11 cellular contexts compared by ENCODE assay signal in genomic region chr1:158371188-158371953, GRCh38. TPM values are rescaled to one million over a fixed set of nuclear protein-coding genes. Genes with fewer than 3 reads are reported as not detected.
DNase-seq lines count a peak whose midpoint lies in the region; ATAC-seq, FAIRE-seq and TF ChIP-seq lines count a peak whose summit lies in the region.
"Had no signal": no experiment of that assay in that cellular context is flagged by ENCODE, and none has a peak within 500 bp of the region (broad histone marks: within the 10 kb centered on the region; RNA-seq: fewer than 3 reads in every experiment).

No MANE protein-coding gene starts in this region.

- no peak overlapping the region for H3K4me2 ChIP-seq in H1 (ENCODE audit: insufficient read depth in 1 of 2, low read depth in 2 of 2, low read length in 2 of 2)

- H3K4me3 ChIP-seq in H1 (ENCODE audit: extremely low read depth in 1 of 4, insufficient read depth in 2 of 4, low read depth in 3 of 4, low read length in 4 of 4): no peak overlapping the region
- H3K4me3 ChIP-seq in prostate gland: no peak overlapping the region
- H3K4me3 ChIP-seq: skin epidermis had no signal

- H3K27ac ChIP-seq in H1 (ENCODE audit: low read depth, low read length) (no peak overlapping the region), prostate gland (no peak overlapping the region)
- H3K27ac ChIP-seq: skin epidermis had no signal

- no peak overlapping the region for H2BK20ac ChIP-seq in H1 (ENCODE audit: low read length)

- H4K91ac ChIP-seq in H1 (replicated peaks; ENCODE audit: insufficient read length, low read length): no peak overlapping the region

- no peaks in the 10 kb centered on the region for H3K79me1 ChIP-seq in H1 (ENCODE audit: low read depth, low read length)

- in situ Hi-C loops in G401 (cut with HindIII; ENCODE audit: low sequenced_read_pairs): no loop called here

- TF ChIP-seq EP300 in H1 (IDR thresholded peaks at IDR 0.05; ENCODE audit: borderline replicate concordance in 1 of 2, low read depth in 2 of 2, low read length in 2 of 2): no peak

- no peak overlapping the region for H3K23ac ChIP-seq in H1 (ENCODE audit: insufficient read length)

- TF ChIP-seq POLR2A in H1 (IDR thresholded peaks at IDR 0.05; ENCODE audit: control extremely low read depth in 1 of 2, low read depth in 2 of 2, low read length in 2 of 2): no peak
- TF ChIP-seq POLR2A in prostate gland (IDR thresholded peaks at IDR 0.05): no peak

- no peak overlapping the region for H2BK120ac ChIP-seq in H1 (replicated peaks; ENCODE audit: low read depth, low read length)

- no peak overlapping the region for H3K18ac ChIP-seq in H1 (ENCODE audit: extremely low read depth, low read length)

- H3K36me3 ChIP-seq in H1 (ENCODE audit: control insufficient read depth in 2 of 4, insufficient read depth in 4 of 4, low read length in 3 of 4) (no peaks in the 10 kb centered on the region), prostate gland (no peaks in the 10 kb centered on the region)

- H3K4me1 ChIP-seq in H1 (replicated peaks in 1 of 4; ENCODE audit: control insufficient read depth in 3 of 4, insufficient read depth in 4 of 4, low read length in 3 of 4): no peaks in the 10 kb centered on the region
- no peaks in the 10 kb centered on the region for H3K4me1 ChIP-seq in prostate gland (replicated peaks)

- intact Hi-C loops in prostate gland (cut with DNase I): no loop called here

- H2AK5ac ChIP-seq in H1 (ENCODE audit: low read depth, low read length): no peak overlapping the region

- H3K9ac ChIP-seq in H1 (replicated peaks in 1 of 4; ENCODE audit: extremely low read depth in 1 of 4, low read depth in 3 of 4, low read length in 3 of 4): no peak overlapping the region

- POLR2A ChIA-PET in H1 (lab: Charles Lee; ENCODE audit: partially characterized antibody): no interaction called here

- H2BK12ac ChIP-seq in H1 (ENCODE audit: low read depth, low read length): no peak overlapping the region

- H3K9me3 ChIP-seq in H1 (ENCODE audit: insufficient read depth in 2 of 2, low read depth in 1 of 2, low read length in 1 of 2) (no peaks in the 10 kb centered on the region), prostate gland (no peaks in the 10 kb centered on the region)

- H3K79me2 ChIP-seq in H1 (ENCODE audit: control insufficient read depth in 1 of 2, insufficient read depth in 2 of 2, low read length in 2 of 2): no peaks in the 10 kb centered on the region

- FAIRE-seq in H1 (lab: Jason Lieb, UNC): no peak

- no peak overlapping the region for H2BK5ac ChIP-seq in H1 (ENCODE audit: low read depth, low read length)

- WGBS in H1 (ENCODE audit: extremely low coverage in 1 of 2, insufficient coverage in 1 of 2, insufficient read length in 1 of 2, insufficient replicate concordance in 2 of 2, low coverage in 1 of 2, low lambda C conversion rate in 2 of 2, missing lambda C conversion rate in 1 of 2), 2 experiments: 92% methylated on average over 6 of the region's 6 CpGs; no CpG with 5 or more reads in 1 of the 2 experiments
- WGBS in prostate gland: 78% methylated on average over 6 of the region's 6 CpGs

- TF ChIP-seq CTCF in H1 (IDR thresholded peaks at IDR 0.05; ENCODE audit: control extremely low read depth in 1 of 3, insufficient read depth in 1 of 3, low read depth in 1 of 3, low read length in 3 of 3) (no peak), prostate gland (IDR thresholded peaks at IDR 0.05) (no peak)

- no peak overlapping the region for H4K5ac ChIP-seq in H1 (ENCODE audit: insufficient read length, low read depth, low read length)

- CTCF ChIA-PET in H1 (lab: Charles Lee; ENCODE audit: partially characterized antibody): no interaction called here

- no peaks in the 10 kb centered on the region for H3K23me2 ChIP-seq in H1 (ENCODE audit: low read depth, low read length)

- H4K8ac ChIP-seq in H1 (ENCODE audit: extremely low read depth, insufficient read depth, low read length): no peak overlapping the region

- H3K56ac ChIP-seq in H1 (replicated peaks; ENCODE audit: insufficient read length, low read depth, low read length): no peak overlapping the region

- peak overlapping the region; percentile 64; the same call in 1 of the 2 replicates for H2AFZ ChIP-seq in H1 (ENCODE audit: low read length)

- H3K14ac ChIP-seq in H1 (ENCODE audit: insufficient read length): no peak overlapping the region

- no peak overlapping the region for H2BK15ac ChIP-seq in H1 (ENCODE audit: low read length)

- no peaks in the 10 kb centered on the region for H3K27me3 ChIP-seq in H1 (replicated peaks in 1 of 4; ENCODE audit: control insufficient read depth in 3 of 4, extremely low read depth in 1 of 4, insufficient read depth in 3 of 4, low read length in 3 of 4)
- no peaks in the 10 kb centered on the region for H3K27me3 ChIP-seq in prostate gland (replicated peaks; ENCODE audit: insufficient read depth)

- no peak for DNase-seq in H1 (ENCODE audit: low read depth in 1 of 2, low spot score in 2 of 2)
- no peak for DNase-seq in G401 (ENCODE audit: low spot score)
- no peak for DNase-seq in MV-4-11 (lab: John Stamatoyannopoulos, UW)
- DNase-seq in NCI-H2029 (lab: John Stamatoyannopoulos, UW): no peak
- no peak for DNase-seq in prostate gland (ENCODE audit: low spot score)
- DNase-seq: effector CD4-positive, alpha-beta T cell had no signal

- ATAC-seq in GM18498 (IDR thresholded peaks at IDR 0.05; ENCODE audit: unreplicated experiment) (peak; percentile 90), GM19438 (IDR thresholded peaks at IDR 0.05; ENCODE audit: low read depth, unreplicated experiment) (peak; percentile 78), HG03060 (IDR thresholded peaks at IDR 0.05; ENCODE audit: low read depth, unreplicated experiment) (peak; percentile 79)
- ATAC-seq: left lobe of liver had no signal

- no peak overlapping the region for H3K4ac ChIP-seq in H1 (replicated peaks; ENCODE audit: insufficient read length, low read depth, low read length)

- no peak for TF ChIP-seq RAD21 in H1 (IDR thresholded peaks at IDR 0.05 in 1 of 2, conservative IDR thresholded peaks at IDR 0.05 in 1 of 2; ENCODE audit: low read depth in 2 of 2, low read length in 2 of 2)

- H4K20me1 ChIP-seq in H1 (replicated peaks in 1 of 2; ENCODE audit: control insufficient read depth in 1 of 2, insufficient read depth in 2 of 2, low read length in 2 of 2): no peaks in the 10 kb centered on the region

TF ChIP-seq in H1, 55 proteins besides CTCF, POLR2A, EP300 and RAD21 (continues in another document):
- TF ChIP-seq TBP (IDR thresholded peaks at IDR 0.05; ENCODE audit: low read depth, low read length) (no peak), SP4 (IDR thresholded peaks at IDR 0.05; ENCODE audit: low read length) (no peak), TCF12 (IDR thresholded peaks at IDR 0.05; ENCODE audit: low read depth, low read length) (no peak), HDAC2 (IDR thresholded peaks at IDR 0.05; ENCODE audit: borderline replicate concordance in 1 of 2, low read depth in 2 of 2, low read length in 2 of 2) (no peak), FOSL1 (IDR thresholded peaks at IDR 0.05; ENCODE audit: insufficient read depth, low read depth, low read length) (no peak)

RNA-seq across cellular contexts. Expression of gene CD1E, which starts 17.7 kb away (rescaled TPM):
- not detected in 2 replicates for total RNA-seq in H1 (2021; fragmentation: NEBNext Ultra II Directional; extraction: Animal tissue kit (Norgen Biotek cat#: 25700))
- not detected in 2 replicates for polyA plus RNA-seq in H1 (2011; rRNA removed)
- not detected for polyA plus RNA-seq in H1 (2011; cell fraction: cytosol; rRNA removed)
- not detected for polyA plus RNA-seq in H1 (2011; cell fraction: nucleus; rRNA removed)
- polyA plus RNA-seq in H1 (2012, experiment 1 of 2): not detected in 4 replicates
- not detected for polyA plus RNA-seq in H1 (2012, experiment 2 of 2)
- not detected for polyA plus RNA-seq in H1 (2013, experiment 1 of 2)
- polyA plus RNA-seq in H1 (2013, experiment 2 of 2): not detected
- polyA minus RNA-seq in H1 (2011; rRNA and poly(A)+ RNA removed): not detected in 2 replicates
- polyA minus RNA-seq in H1 (2011; cell fraction: cytosol; rRNA and poly(A)+ RNA removed): not detected
- not detected for polyA minus RNA-seq in H1 (2011; cell fraction: nucleus; rRNA and poly(A)+ RNA removed)
- not detected in 2 replicates for total RNA-seq in G401 (2014; rRNA removed; shearing (Covaris generic))
- total RNA-seq in prostate gland: 1 to 10 TPM in 1 of 2 donors, under 1 TPM in 1; 0.23 to 1.2 TPM
- total RNA-seq: left lobe of liver had no signal

RNA-seq across cellular contexts. Expression of gene OR10T2, which starts 27.9 kb away (rescaled TPM):
- total RNA-seq in H1 (2021; fragmentation: NEBNext Ultra II Directional; extraction: Animal tissue kit (Norgen Biotek cat#: 25700)): not detected in 2 replicates
- not detected in 2 replicates for polyA plus RNA-seq in H1 (2011; rRNA removed)
- polyA plus RNA-seq in H1 (2011; cell fraction: cytosol; rRNA removed): not detected
- not detected for polyA plus RNA-seq in H1 (2011; cell fraction: nucleus; rRNA removed)
- not detected in 4 replicates for polyA plus RNA-seq in H1 (2012, experiment 1 of 2)
- polyA plus RNA-seq in H1 (2012, experiment 2 of 2): not detected
- not detected for polyA plus RNA-seq in H1 (2013, experiment 1 of 2)
- not detected for polyA plus RNA-seq in H1 (2013, experiment 2 of 2)
- polyA minus RNA-seq in H1 (2011; rRNA and poly(A)+ RNA removed): not detected in 2 replicates
- not detected for polyA minus RNA-seq in H1 (2011; cell fraction: cytosol; rRNA and poly(A)+ RNA removed)
- not detected for polyA minus RNA-seq in H1 (2011; cell fraction: nucleus; rRNA and poly(A)+ RNA removed)
- total RNA-seq in G401 (2014; rRNA removed; shearing (Covaris generic)): not detected in 2 replicates
- not detected for total RNA-seq in prostate gland
- total RNA-seq: left lobe of liver had no signal

RNA-seq across cellular contexts. Expression of gene CD1B, which starts 40.0 kb away (rescaled TPM):
- total RNA-seq in H1 (2021; fragmentation: NEBNext Ultra II Directional; extraction: Animal tissue kit (Norgen Biotek cat#: 25700)): not detected in 2 replicates
- not detected in 2 replicates for polyA plus RNA-seq in H1 (2011; rRNA removed)
- not detected for polyA plus RNA-seq in H1 (2011; cell fraction: cytosol; rRNA removed)
- polyA plus RNA-seq in H1 (2011; cell fraction: nucleus; rRNA removed): not detected
- not detected in 4 replicates for polyA plus RNA-seq in H1 (2012, experiment 1 of 2)
- not detected for polyA plus RNA-seq in H1 (2012, experiment 2 of 2)
- not detected for polyA plus RNA-seq in H1 (2013, experiment 1 of 2)
- not detected for polyA plus RNA-seq in H1 (2013, experiment 2 of 2)
- polyA minus RNA-seq in H1 (2011; rRNA and poly(A)+ RNA removed): not detected in 2 replicates
- polyA minus RNA-seq in H1 (2011; cell fraction: cytosol; rRNA and poly(A)+ RNA removed): not detected
- not detected for polyA minus RNA-seq in H1 (2011; cell fraction: nucleus; rRNA and poly(A)+ RNA removed)
- total RNA-seq in G401 (2014; rRNA removed; shearing (Covaris generic)): not detected in 2 replicates
- total RNA-seq in prostate gland: not detected
- total RNA-seq: left lobe of liver had no signal

RNA-seq across cellular contexts. Expression of gene OR10K2, which starts 54.7 kb away (rescaled TPM):
- total RNA-seq in H1 (2021; fragmentation: NEBNext Ultra II Directional; extraction: Animal tissue kit (Norgen Biotek cat#: 25700)): not detected in 2 replicates
- polyA plus RNA-seq in H1 (2011; rRNA removed): not detected in 2 replicates
- polyA plus RNA-seq in H1 (2011; cell fraction: cytosol; rRNA removed): not detected
- not detected for polyA plus RNA-seq in H1 (2011; cell fraction: nucleus; rRNA removed)
- polyA plus RNA-seq in H1 (2012, experiment 1 of 2): not detected in 4 replicates
- not detected for polyA plus RNA-seq in H1 (2012, experiment 2 of 2)
- not detected for polyA plus RNA-seq in H1 (2013, experiment 1 of 2)
- not detected for polyA plus RNA-seq in H1 (2013, experiment 2 of 2)
- not detected in 2 replicates for polyA minus RNA-seq in H1 (2011; rRNA and poly(A)+ RNA removed)
- polyA minus RNA-seq in H1 (2011; cell fraction: cytosol; rRNA and poly(A)+ RNA removed): not detected
- polyA minus RNA-seq in H1 (2011; cell fraction: nucleus; rRNA and poly(A)+ RNA removed): not detected
- total RNA-seq in G401 (2014; rRNA removed; shearing (Covaris generic)): not detected in 2 replicates
- total RNA-seq in prostate gland: not detected
- total RNA-seq: left lobe of liver had no signal
